Comparison of ENCODE assay signal across 19 cellular contexts in the genomic region with DNA sequence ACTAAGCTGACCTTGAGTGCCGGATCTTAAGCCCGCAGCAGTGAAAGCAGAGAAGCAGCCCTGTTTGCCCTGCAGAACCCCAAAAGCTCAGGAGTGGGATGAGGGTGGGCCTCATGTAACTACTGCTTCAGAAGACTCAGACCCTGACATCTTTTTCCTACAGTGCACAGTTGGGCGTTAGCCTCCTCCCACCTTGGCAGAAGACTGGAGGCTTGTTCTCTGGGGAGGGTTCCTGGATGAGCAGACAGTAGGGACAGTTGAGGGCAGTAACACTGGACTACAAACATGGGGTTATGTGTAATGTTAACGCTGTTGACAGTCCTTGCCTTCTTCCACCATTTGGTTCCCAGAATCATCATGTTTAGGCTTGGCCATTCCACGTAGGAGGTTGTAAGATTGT. TPM values are rescaled to one million over a fixed set of nuclear protein-coding genes. Genes with fewer than 3 reads are reported as not detected.
A peak's percentile ranks its signal among the peaks of the same experiment; 100 is the strongest.
DNase-seq lines count a peak whose midpoint lies in the region; ATAC-seq, FAIRE-seq and TF ChIP-seq lines count a peak whose summit lies in the region.
"Had no signal": no experiment of that assay in that cellular context is flagged by ENCODE, and none has a peak within 500 bp of the region (broad histone marks: within the 10 kb centered on the region; RNA-seq: fewer than 3 reads in every experiment).

No MANE protein-coding gene starts in this region.

- FAIRE-seq in A549 (lab: Jason Lieb, UNC) (no peak), RCC 7860 (lab: Jason Lieb, UNC) (no peak)
- FAIRE-seq: GM12878, GM19239, H1 had no signal

- H3K27ac Mint-ChIP-seq in activated naive CD8-positive, alpha-beta T cell: peak overlapping the region; percentile 8
- no peak overlapping the region for H3K27ac Mint-ChIP-seq in activated naive CD8-positive, alpha-beta T cell treated with anti-CD3 and anti-CD28 coated beads, Interleukin-2, amount 50 U/mL, for 24 hours
- peak overlapping the region; percentile 49 for H3K27ac Mint-ChIP-seq in activated T-helper 17 cell treated with anti-CD3 and anti-CD28 coated beads, Interleukin-2, amount 50 U/mL, for 72 hours
- H3K27ac Mint-ChIP-seq: B cell; CD8-positive, alpha-beta T cell had no signal

- CTCF ChIA-PET in A549 (lab: Yijun Ruan, JAX): interaction anchor here (1.7 kb wide), 1 partner anchor 9 kb away, joined by 4 read pairs; a partner anchor contains a TSS

- TF ChIP-seq CTCF in A549 (IDR thresholded peaks at IDR 0.05) (no peak), right lobe of liver (IDR thresholded peaks at IDR 0.05) (no peak), thyroid gland (IDR thresholded peaks at IDR 0.05) (no peak)

- no peaks in the 10 kb centered on the region for H3K27me3 Mint-ChIP-seq in activated naive CD8-positive, alpha-beta T cell
- no peaks in the 10 kb centered on the region for H3K27me3 Mint-ChIP-seq in activated naive CD8-positive, alpha-beta T cell treated with anti-CD3 and anti-CD28 coated beads, Interleukin-2, amount 50 U/mL, for 24 hours
- H3K27me3 Mint-ChIP-seq in activated T-helper 17 cell treated with anti-CD3 and anti-CD28 coated beads, Interleukin-2, amount 50 U/mL, for 72 hours: no peaks in the 10 kb centered on the region
- H3K27me3 Mint-ChIP-seq: B cell had no signal

- H3K4me3 Mint-ChIP-seq in activated naive CD8-positive, alpha-beta T cell: no peak overlapping the region
- no peak overlapping the region for H3K4me3 Mint-ChIP-seq in activated naive CD8-positive, alpha-beta T cell treated with anti-CD3 and anti-CD28 coated beads, Interleukin-2, amount 50 U/mL, for 24 hours
- H3K4me3 Mint-ChIP-seq in activated T-helper 17 cell treated with anti-CD3 and anti-CD28 coated beads, Interleukin-2, amount 50 U/mL, for 72 hours: no peak overlapping the region
- H3K4me3 Mint-ChIP-seq: B cell; CD8-positive, alpha-beta T cell had no signal

- H3K9me3 Mint-ChIP-seq in activated naive CD8-positive, alpha-beta T cell (ENCODE audit: low read depth): no peaks in the 10 kb centered on the region
- H3K9me3 Mint-ChIP-seq in activated naive CD8-positive, alpha-beta T cell treated with anti-CD3 and anti-CD28 coated beads, Interleukin-2, amount 50 U/mL, for 24 hours: no peaks in the 10 kb centered on the region
- no peaks in the 10 kb centered on the region for H3K9me3 Mint-ChIP-seq in activated T-helper 17 cell treated with anti-CD3 and anti-CD28 coated beads, Interleukin-2, amount 50 U/mL, for 72 hours
- H3K9me3 Mint-ChIP-seq: CD8-positive, alpha-beta T cell had no signal

- H3K9me3 ChIP-seq in A549 (no peaks in the 10 kb centered on the region), right lobe of liver (no peaks in the 10 kb centered on the region), thyroid gland (no peaks in the 10 kb centered on the region)
- H3K9me3 ChIP-seq: BLaER1 treated with 17β-estradiol and CSF1 and Interleukin-3, amounts not matched to agents 10 nM and 100 nM; HAP-1 had no signal

- H3K27ac ChIP-seq in A549 (peak overlapping the region in 1 of 2 experiments; percentile 52; a peak in 2 of 6 replicates), right lobe of liver (peak overlapping the region; percentile 23 to 92 (median 85)), thyroid gland (no peak overlapping the region)
- H3K27ac ChIP-seq: 22Rv1; BLaER1 treated with 17β-estradiol and CSF1 and Interleukin-3, amounts not matched to agents 10 nM and 100 nM had no signal

- TF ChIP-seq POLR2A in A549 (IDR thresholded peaks at IDR 0.05; ENCODE audit: low read length) (no peak), right lobe of liver (IDR thresholded peaks at IDR 0.05) (no peak), thyroid gland (IDR thresholded peaks at IDR 0.05) (no peak)

- peak overlapping the region; percentile 18; the same call in 1 of the 3 replicates for H3K4me2 ChIP-seq in A549
- H3K4me2 ChIP-seq: BLaER1 treated with 17β-estradiol and CSF1 and Interleukin-3, amounts not matched to agents 10 nM and 100 nM had no signal

- no peak for ATAC-seq in activated naive CD8-positive, alpha-beta T cell treated with anti-CD3 and anti-CD28 coated beads, Interleukin-2, amount 50 U/mL, for 24 hours
- ATAC-seq in A549 (no peak), right lobe of liver (peak; percentile 27 to 70 (median 58))
- ATAC-seq in activated T-helper 17 cell treated with anti-CD3 and anti-CD28 coated beads, Interleukin-2, amount 50 U/mL, for 72 hours (replicated peaks): no peak
- ATAC-seq: CD8-positive, alpha-beta T cell; GM12878 had no signal

- H3K36me3 ChIP-seq in right lobe of liver: peaks cover 0 to 40% (median 13%) of the 10 kb centered on the region in 4 donors
- peaks cover 0 to 4% of the 10 kb centered on the region in 2 donors for H3K36me3 ChIP-seq in thyroid gland

- 97% methylated on average over 5 of the region's 5 CpGs for WGBS in A549 (ENCODE audit: missing lambda C conversion rate)
- WGBS in right lobe of liver (ENCODE audit: insufficient coverage, low coverage, low lambda C conversion rate, missing lambda C conversion rate): 38% methylated on average over 4 of the region's 5 CpGs
- 92 to 93% methylated on average over 5 of the region's 5 CpGs for WGBS in thyroid gland, 2 donors

- intact Hi-C loops in right lobe of liver (cut with DNase I): no loop called here
- intact Hi-C loops in thyroid gland (cut with DNase I): no loop called here

- H3K4me1 ChIP-seq in A549 (peaks cover 76% of the 10 kb centered on the region), right lobe of liver (peaks cover 0 to 61% (median 11%) of the 10 kb centered on the region in 4 donors), thyroid gland (peaks cover 25 to 33% of the 10 kb centered on the region in 2 donors)
- H3K4me1 ChIP-seq: HAP-1 had no signal

- DNase-seq in activated naive CD8-positive, alpha-beta T cell treated with anti-CD3 and anti-CD28 coated beads, Interleukin-2, amount 50 U/mL, for 24 hours: no peak
- no peak for DNase-seq in A549 (ENCODE audit: low read depth in 1 of 2, low spot score in 1 of 2)
- DNase-seq in right lobe of liver: peak in 1 of 3 donors; percentile 65
- no peak for DNase-seq in stimulated activated naive CD4-positive, alpha-beta T cell treated with Interleukin-2 at 50 U/mL for 16 hours (lab: John Stamatoyannopoulos, UW)
- DNase-seq in thyroid gland: no peak
- no peak for DNase-seq in RCC 7860 (ENCODE audit: low spot score)
- DNase-seq: Calu3; CD8-positive, alpha-beta T cell; DMS79 treated with DMSO at 0.1 percent for 48 hours; IMR-90 had no signal

- POLR2A ChIA-PET in A549 (lab: Yijun Ruan, JAX): no interaction called here

- TF ChIP-seq RAD21 in A549 (conservative IDR thresholded peaks at IDR 0.05 in 1 of 2, IDR thresholded peaks at IDR 0.05 in 1 of 2): no peak

- no peak overlapping the region for H3K4me3 ChIP-seq in A549
- H3K4me3 ChIP-seq in right lobe of liver: peak overlapping the region; percentile 27 to 73 (median 68)
- no peak overlapping the region for H3K4me3 ChIP-seq in thyroid gland (replicated peaks in 1 of 3)
- H3K4me3 ChIP-seq: BLaER1 treated with 17β-estradiol and CSF1 and Interleukin-3, amounts not matched to agents 10 nM and 100 nM; GM12878; HAP-1 had no signal

- H3K27me3 ChIP-seq in right lobe of liver (no peaks in the 10 kb centered on the region), thyroid gland (no peaks in the 10 kb centered on the region)
- H3K27me3 ChIP-seq: BLaER1 treated with 17β-estradiol and CSF1 and Interleukin-3, amounts not matched to agents 10 nM and 100 nM had no signal

- no peak for TF ChIP-seq EP300 in A549 (IDR thresholded peaks at IDR 0.05)

- peaks cover 39% of the 10 kb centered on the region for H3K36me3 Mint-ChIP-seq in activated naive CD8-positive, alpha-beta T cell
- peaks cover 90% of the 10 kb centered on the region for H3K36me3 Mint-ChIP-seq in activated naive CD8-positive, alpha-beta T cell treated with anti-CD3 and anti-CD28 coated beads, Interleukin-2, amount 50 U/mL, for 24 hours (ENCODE audit: low read depth)
- peaks cover 100% of the 10 kb centered on the region for H3K36me3 Mint-ChIP-seq in activated T-helper 17 cell treated with anti-CD3 and anti-CD28 coated beads, Interleukin-2, amount 50 U/mL, for 72 hours (ENCODE audit: low read depth)

- peaks cover 13% of the 10 kb centered on the region for H3K4me1 Mint-ChIP-seq in activated naive CD8-positive, alpha-beta T cell (ENCODE audit: low read depth)
- peaks cover 42% of the 10 kb centered on the region for H3K4me1 Mint-ChIP-seq in activated naive CD8-positive, alpha-beta T cell treated with anti-CD3 and anti-CD28 coated beads, Interleukin-2, amount 50 U/mL, for 24 hours
- H3K4me1 Mint-ChIP-seq in activated T-helper 17 cell treated with anti-CD3 and anti-CD28 coated beads, Interleukin-2, amount 50 U/mL, for 72 hours: peaks cover 16% of the 10 kb centered on the region
- H3K4me1 Mint-ChIP-seq: B cell had no signal

RNA-seq across cellular contexts. Expression of a gene that starts 9.6 kb away (rescaled TPM):
- polyA plus RNA-seq in A549 (2011; rRNA removed) (145 and 181 TPM in 2 replicates), A549 (2017; fragmentation: RNase III; extraction: RNeasy Plus Mini Kit Qiagen cat#74134 plus additional on column Dnase treatment) (159 to 169 TPM (median 159 TPM) in 3 replicates)
- polyA plus RNA-seq in A549 (2012; cell fraction: cytosol; rRNA removed): 75.4 and 77.9 TPM in 2 replicates
- polyA plus RNA-seq in A549 (2012; cell fraction: nucleus; rRNA removed): 113 and 172 TPM in 2 replicates
- polyA minus RNA-seq in A549 (2011; rRNA and poly(A)+ RNA removed): 206 and 264 TPM in 2 replicates
- 100 to 1,000 TPM in 1 of 2 donors, 10 to 100 TPM in 1; 46.3 to 102 TPM for total RNA-seq in activated T-helper 17 cell treated with anti-CD3 and anti-CD28 coated beads, Interleukin-2, amount 50 U/mL, for 72 hours
- total RNA-seq in right lobe of liver (10 to 100 TPM; 13.1 to 48.0 (median 42.2) TPM), thyroid gland (10 to 100 TPM; 10.1 to 20.3 (median 11.8) TPM)

RNA-seq across cellular contexts. Expression of a gene that starts 32.5 kb away (rescaled TPM):
- polyA plus RNA-seq in A549 (2011; rRNA removed) (0.01 and 0.07 TPM in 2 replicates), A549 (2017; fragmentation: RNase III; extraction: RNeasy Plus Mini Kit Qiagen cat#74134 plus additional on column Dnase treatment) (0.03 to 0.05 TPM (median 0.04 TPM) in 3 replicates)
- polyA plus RNA-seq in A549 (2012; cell fraction: cytosol; rRNA removed): 0.03 and 0.05 TPM in 2 replicates
- polyA plus RNA-seq in A549 (2012; cell fraction: nucleus; rRNA removed): 0.28 and 0.30 TPM in 2 replicates
- polyA minus RNA-seq in A549 (2011; rRNA and poly(A)+ RNA removed): 0.08 and 0.34 TPM in 2 replicates
- total RNA-seq in activated T-helper 17 cell treated with anti-CD3 and anti-CD28 coated beads, Interleukin-2, amount 50 U/mL, for 72 hours: under 1 TPM; 0.13 to 0.32 TPM
- total RNA-seq in right lobe of liver (under 1 TPM in 3 of 6 experiments, not detected in 3; 0.06 to 0.27 (median 0.14) TPM), thyroid gland (1 to 10 TPM in 2 of 4 donors, under 1 TPM in 2; 0.44 to 1.7 (median 0.92) TPM)
- total RNA-seq: H1 had no signal
- polyA plus RNA-seq: H1 had no signal

Comparison
In these comparisons a context has a peak if more than half of its experiments do, and no peak if none do; other contexts are left out.
1. ATAC-seq: peak in right lobe of liver (4 of 4); none in activated naive CD8-positive, alpha-beta T cell treated with anti-CD3 and anti-CD28 coated beads, Interleukin-2, amount 50 U/mL, for 24 hours (single experiment), A549 (0 of 2) and activated T-helper 17 cell treated with anti-CD3 and anti-CD28 coated beads, Interleukin-2, amount 50 U/mL, for 72 hours (single experiment).
2. H3K27ac ChIP-seq: peak in right lobe of liver (3 of 3); none in thyroid gland (0 of 3).
3. H3K4me3 ChIP-seq: peak in right lobe of liver (3 of 3); none in A549 (single experiment) and thyroid gland (0 of 3).